In the genomic region with DNA sequence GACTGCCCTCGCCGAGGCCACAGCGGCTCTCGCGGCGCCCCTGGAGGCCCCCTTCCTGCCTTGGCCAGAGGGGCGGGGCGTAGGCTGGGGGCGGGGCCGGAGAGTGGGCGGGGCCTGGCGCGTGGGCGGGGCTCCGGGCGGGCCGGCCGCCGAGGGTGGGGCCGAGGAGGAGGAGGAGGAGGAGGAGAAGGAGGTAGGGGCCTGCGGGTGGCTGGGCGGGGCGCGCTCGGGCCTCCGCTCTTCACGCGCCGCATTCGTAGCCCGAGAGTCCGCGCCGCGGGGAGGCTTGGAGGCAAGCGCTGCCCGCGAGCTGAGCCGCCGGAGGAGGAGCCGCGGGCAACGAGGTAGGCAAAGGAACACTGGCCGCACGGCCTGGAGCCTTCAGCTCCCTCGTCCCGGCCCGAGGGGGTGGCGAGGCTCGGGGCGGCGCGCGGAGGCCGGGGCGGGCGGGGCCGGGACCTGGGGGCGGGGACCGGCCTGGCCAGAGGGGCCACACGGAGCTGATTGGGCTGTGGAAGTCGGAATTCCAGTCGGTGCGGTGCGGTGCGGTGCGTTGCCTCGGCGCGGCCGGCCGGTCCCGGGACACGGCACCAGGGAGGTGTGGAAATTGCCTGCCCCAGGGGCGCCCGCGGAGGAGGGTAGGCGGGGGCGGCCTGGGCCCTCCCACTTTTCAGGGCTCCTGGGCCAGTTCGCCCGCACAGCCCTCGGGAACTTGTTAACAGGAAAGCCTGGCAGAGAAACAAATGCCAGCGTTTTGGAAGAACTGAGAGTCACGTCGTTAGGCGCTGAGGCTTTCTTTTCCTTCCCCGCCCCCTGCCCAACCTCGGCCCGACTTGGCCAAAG, we compare ENCODE assay signal across 8 cellular contexts. TPM values are rescaled to one million over a fixed set of nuclear protein-coding genes. Genes with fewer than 3 reads are reported as not detected.
A peak's percentile ranks its signal among the peaks of the same experiment; 100 is the strongest.
DNase-seq lines count a peak whose midpoint lies in the region; ATAC-seq and TF ChIP-seq lines count a peak whose summit lies in the region.

A gene with protein sequence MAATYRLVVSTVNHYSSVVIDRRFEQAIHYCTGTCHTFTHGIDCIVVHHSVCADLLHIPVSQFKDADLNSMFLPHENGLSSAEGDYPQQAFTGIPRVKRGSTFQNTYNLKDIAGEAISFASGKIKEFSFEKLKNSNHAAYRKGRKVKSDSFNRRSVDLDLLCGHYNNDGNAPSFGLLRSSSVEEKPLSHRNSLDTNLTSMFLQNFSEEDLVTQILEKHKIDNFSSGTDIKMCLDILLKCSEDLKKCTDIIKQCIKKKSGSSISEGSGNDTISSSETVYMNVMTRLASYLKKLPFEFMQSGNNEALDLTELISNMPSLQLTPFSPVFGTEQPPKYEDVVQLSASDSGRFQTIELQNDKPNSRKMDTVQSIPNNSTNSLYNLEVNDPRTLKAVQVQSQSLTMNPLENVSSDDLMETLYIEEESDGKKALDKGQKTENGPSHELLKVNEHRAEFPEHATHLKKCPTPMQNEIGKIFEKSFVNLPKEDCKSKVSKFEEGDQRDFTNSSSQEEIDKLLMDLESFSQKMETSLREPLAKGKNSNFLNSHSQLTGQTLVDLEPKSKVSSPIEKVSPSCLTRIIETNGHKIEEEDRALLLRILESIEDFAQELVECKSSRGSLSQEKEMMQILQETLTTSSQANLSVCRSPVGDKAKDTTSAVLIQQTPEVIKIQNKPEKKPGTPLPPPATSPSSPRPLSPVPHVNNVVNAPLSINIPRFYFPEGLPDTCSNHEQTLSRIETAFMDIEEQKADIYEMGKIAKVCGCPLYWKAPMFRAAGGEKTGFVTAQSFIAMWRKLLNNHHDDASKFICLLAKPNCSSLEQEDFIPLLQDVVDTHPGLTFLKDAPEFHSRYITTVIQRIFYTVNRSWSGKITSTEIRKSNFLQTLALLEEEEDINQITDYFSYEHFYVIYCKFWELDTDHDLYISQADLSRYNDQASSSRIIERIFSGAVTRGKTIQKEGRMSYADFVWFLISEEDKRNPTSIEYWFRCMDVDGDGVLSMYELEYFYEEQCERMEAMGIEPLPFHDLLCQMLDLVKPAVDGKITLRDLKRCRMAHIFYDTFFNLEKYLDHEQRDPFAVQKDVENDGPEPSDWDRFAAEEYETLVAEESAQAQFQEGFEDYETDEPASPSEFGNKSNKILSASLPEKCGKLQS (N-terminal part only) (plus strand): TSS at position 223 of the 843 bp plus-strand sequence. CDS start 35,771 bp downstream, outside the sequence.

- H3K9ac ChIP-seq in KMS-11 (peak within 1 kb of the TSS; percentile 45; the same call in 1 of the 2 replicates), SK-N-SH (peak within 1 kb of the TSS; percentile 88)

- TF ChIP-seq EP300 in SK-N-SH (IDR thresholded peaks at IDR 0.05; ENCODE audit: borderline replicate concordance in 1 of 2, low read depth in 1 of 2, low read length in 1 of 2), result no peak

- peak within 1 kb of the TSS; percentile 96 for H3K4me2 ChIP-seq in KMS-11
- H3K4me2 ChIP-seq in SK-N-SH, result peak within 1 kb of the TSS; percentile 95

- peaks cover 0 to 7% of the 10 kb centered on the region in 2 donors for H3K36me3 Mint-ChIP-seq in activated naive CD4-positive, alpha-beta T cell treated with anti-CD3 and anti-CD28 coated beads, Interleukin-2, amount 50 U/mL, for 72 hours

- WGBS in SK-N-SH (ENCODE audit: low lambda C conversion rate), result 0% methylated on average over 13 of the region's 89 CpGs

- TF ChIP-seq CTCF in KMS-11 (conservative IDR thresholded peaks at IDR 0.05; ENCODE audit: low read depth, low read length) (no peak), SK-N-SH (IDR thresholded peaks at IDR 0.05) (no peak), neutrophil (IDR thresholded peaks at IDR 0.05) (no peak)

- H3F3A ChIP-seq in SK-N-SH (replicated peaks; ENCODE audit: insufficient read depth), result peaks cover 9% of the 10 kb centered on the region

- peak; percentile 82 for ATAC-seq in GM21786 (IDR thresholded peaks at IDR 0.05; ENCODE audit: unreplicated experiment)
- peak; percentile 88 to 94 for ATAC-seq in activated naive CD4-positive, alpha-beta T cell treated with anti-CD3 and anti-CD28 coated beads, Interleukin-2, amount 50 U/mL, for 72 hours

- DNase-seq in DMS 273 (lab: John Stamatoyannopoulos, UW; ENCODE audit: unreplicated experiment) (peak; percentile 96), SK-N-SH (peak; percentile 97), germinal center (ENCODE audit: low spot score) (peak; percentile 81), stromal cell of bone marrow (ENCODE audit: low read depth) (peak; percentile 77)
- peak; percentile 62 to 73 for DNase-seq in activated naive CD4-positive, alpha-beta T cell treated with anti-CD3 and anti-CD28 coated beads, Interleukin-2, amount 50 U/mL, for 72 hours (ENCODE audit: low spot score in 2 of 2)

- H3K36me3 ChIP-seq in KMS-11 (ENCODE audit: insufficient read depth) (no peaks in the 10 kb centered on the region), SK-N-SH (replicated peaks in 1 of 2; ENCODE audit: control insufficient read depth in 1 of 2, insufficient read depth in 2 of 2, low read length in 1 of 2) (no peaks in the 10 kb centered on the region), neutrophil (no peaks in the 10 kb centered on the region)

- no peak within 1 kb of the TSS for H3K27ac Mint-ChIP-seq in activated naive CD4-positive, alpha-beta T cell treated with anti-CD3 and anti-CD28 coated beads, Interleukin-2, amount 50 U/mL, for 72 hours

- H3K4me1 ChIP-seq in KMS-11 (ENCODE audit: low read depth, poor library complexity, severe bottlenecking) (peaks cover 12% of the 10 kb centered on the region), SK-N-SH (ENCODE audit: control insufficient read depth in 1 of 2, insufficient read depth in 2 of 2, low read depth in 1 of 2, low read length in 1 of 2) (peaks cover 0 to 8% of the 10 kb centered on the region in 2 experiments; a peak in 3 of 4 replicates), neutrophil (ENCODE audit: control insufficient read depth in 1 of 2, insufficient read depth in 1 of 2, low read depth in 1 of 2, low read length in 1 of 2) (peaks cover 7 to 13% of the 10 kb centered on the region in 2 experiments)

- H4K20me1 ChIP-seq in KMS-11 (ENCODE audit: insufficient read depth) (no peaks in the 10 kb centered on the region), SK-N-SH (ENCODE audit: insufficient read depth) (peaks cover 7% of the 10 kb centered on the region; the same call in 1 of the 2 replicates)

- H2AFZ ChIP-seq in KMS-11 (ENCODE audit: low read depth) (peak within 1 kb of the TSS; percentile 98), SK-N-SH (ENCODE audit: low read depth) (peak within 1 kb of the TSS; percentile 98)

- peaks cover 6 to 10% of the 10 kb centered on the region in 2 donors for H3K9me3 Mint-ChIP-seq in activated naive CD4-positive, alpha-beta T cell treated with anti-CD3 and anti-CD28 coated beads, Interleukin-2, amount 50 U/mL, for 72 hours

- CTCF ChIA-PET in SK-N-SH (lab: Yijun Ruan, JAX), result interaction anchor here (0.6 to 2.2 kb wide), 5 partner anchors 71 to 787 kb away, joined by 3 to 12 read pairs (median 4); a partner anchor contains a TSS

- POLR2A ChIA-PET in SK-N-SH (lab: Yijun Ruan, JAX), result interaction anchor here (0.9 kb wide), 1 partner anchor 34 kb away, joined by 3 read pairs; no protein-coding TSS in a partner anchor

- H3K27me3 ChIP-seq in KMS-11 (ENCODE audit: insufficient read depth, low read depth) (no peaks in the 10 kb centered on the region), SK-N-SH (ENCODE audit: insufficient read depth) (no peaks in the 10 kb centered on the region), neutrophil (peaks cover 73% of the 10 kb centered on the region)

- H3K4me3 ChIP-seq in KMS-11 (IDR thresholded peaks at IDR 0.05; ENCODE audit: insufficient read depth, low read depth, low read length) (peak within 1 kb of the TSS; percentile 85), SK-N-SH (ENCODE audit: low read depth in 2 of 2, low read length in 1 of 2) (peak within 1 kb of the TSS; percentile 85 to 88), neutrophil (ENCODE audit: low read depth in 1 of 2, low read length in 1 of 2) (peak within 1 kb of the TSS; percentile 43 to 57)

- H3K79me2 ChIP-seq in KMS-11 (ENCODE audit: insufficient read depth, low read depth), result no peaks in the 10 kb centered on the region
- H3K79me2 ChIP-seq in SK-N-SH (ENCODE audit: insufficient read depth), result peaks cover 45% of the 10 kb centered on the region

- no peak for TF ChIP-seq RAD21 in SK-N-SH (IDR thresholded peaks at IDR 0.05; ENCODE audit: low read length)

- H3K9me2 ChIP-seq in SK-N-SH, result no peaks in the 10 kb centered on the region

- H3K9me3 ChIP-seq in SK-N-SH (no peaks in the 10 kb centered on the region), neutrophil (no peaks in the 10 kb centered on the region)

- H3K27ac ChIP-seq in KMS-11, result no peak within 1 kb of the TSS
- peak within 1 kb of the TSS; percentile 85 for H3K27ac ChIP-seq in SK-N-SH (ENCODE audit: low read depth in 2 of 2, low read length in 1 of 2)
- H3K27ac ChIP-seq in neutrophil, result no peak within 1 kb of the TSS

TF ChIP-seq in SK-N-SH, 30 proteins besides CTCF, POLR2A, EP300 and RAD21 (continues in another document):
- TF ChIP-seq, protein P1, sequence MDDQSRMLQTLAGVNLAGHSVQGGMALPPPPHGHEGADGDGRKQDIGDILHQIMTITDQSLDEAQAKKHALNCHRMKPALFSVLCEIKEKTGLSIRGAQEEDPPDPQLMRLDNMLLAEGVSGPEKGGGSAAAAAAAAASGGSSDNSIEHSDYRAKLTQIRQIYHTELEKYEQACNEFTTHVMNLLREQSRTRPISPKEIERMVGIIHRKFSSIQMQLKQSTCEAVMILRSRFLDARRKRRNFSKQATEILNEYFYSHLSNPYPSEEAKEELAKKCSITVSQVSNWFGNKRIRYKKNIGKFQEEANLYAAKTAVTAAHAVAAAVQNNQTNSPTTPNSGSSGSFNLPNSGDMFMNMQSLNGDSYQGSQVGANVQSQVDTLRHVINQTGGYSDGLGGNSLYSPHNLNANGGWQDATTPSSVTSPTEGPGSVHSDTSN (IDR thresholded peaks at IDR 0.05), result no peak
- TF ChIP-seq SMC3 (IDR thresholded peaks at IDR 0.05; ENCODE audit: low read depth, low read length), result no peak
- 0 out of 2 replicates have a peak, but pooled peaks have one; percentile 28 for TF ChIP-seq SIN3A (IDR thresholded peaks at IDR 0.05; ENCODE audit: borderline replicate concordance, low read depth, low read length)

RNA-seq across cellular contexts. Expression of the gene that starts here (rescaled TPM):
- 3.9 and 4.9 TPM in 2 replicates for polyA plus RNA-seq in SK-N-SH (2012; rRNA removed)
- polyA plus RNA-seq in SK-N-SH (2012; cell fraction: cytosol; rRNA removed), result 5.6 and 5.9 TPM in 2 replicates
- polyA plus RNA-seq in SK-N-SH (2012; cell fraction: nucleus; rRNA removed), result 3.0 and 4.4 TPM in 2 replicates
- under 1 TPM; 0.50 to 0.54 TPM for total RNA-seq in activated naive CD4-positive, alpha-beta T cell treated with anti-CD3 and anti-CD28 coated beads, Interleukin-2, amount 50 U/mL, for 72 hours

Comparison
In these comparisons a context has a peak if more than half of its experiments do, and no peak if none do; other contexts are left out.
1. Peak in DNase-seq and ATAC-seq in activated naive CD4-positive, alpha-beta T cell treated with anti-CD3 and anti-CD28 coated beads, Interleukin-2, amount 50 U/mL, for 72 hours; RNA of the gene not detected or under 1 TPM.
2. H3K27ac ChIP-seq: peak in SK-N-SH (2 of 2); none in KMS-11 (single experiment) and neutrophil (single experiment).
3. Peak in every context shown above with its lines, with median percentiles within 50 percentile points of each other: DNase-seq and H3K4me3 ChIP-seq.